ENCODE assay signal across 9 cellular contexts in the genomic region with DNA sequence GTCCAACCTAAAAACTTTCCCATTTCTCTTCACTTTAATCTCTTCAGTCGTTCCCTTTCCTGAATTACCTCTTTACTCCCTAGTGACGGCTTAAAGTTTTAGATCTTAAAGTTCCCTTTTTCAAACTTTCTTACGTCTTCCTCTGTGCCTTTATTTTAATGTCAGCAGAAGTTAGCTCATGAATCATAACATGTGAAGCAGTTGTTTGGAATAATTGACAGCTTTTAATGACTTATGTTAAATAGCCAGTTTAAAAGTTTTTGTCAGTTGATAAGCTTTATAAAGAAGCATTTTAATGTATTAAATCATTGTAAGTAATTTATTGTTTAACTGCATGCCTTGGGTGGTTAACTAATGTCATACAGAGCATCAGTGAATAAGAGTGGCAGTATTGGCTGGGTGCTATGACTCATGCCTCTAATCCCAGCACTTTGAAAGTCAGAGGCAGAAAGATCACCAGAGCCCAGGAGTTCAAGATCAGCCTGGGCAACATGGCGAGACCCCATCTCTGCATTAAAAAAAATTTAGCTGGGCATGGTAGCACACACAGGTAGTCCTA. TPM values are rescaled to one million over a fixed set of nuclear protein-coding genes. Genes with fewer than 3 reads are reported as not detected.
A peak's percentile ranks its signal among the peaks of the same experiment; 100 is the strongest.
DNase-seq lines count a peak whose midpoint lies in the region; ATAC-seq lines count a peak whose summit lies in the region.
"Had no signal": no experiment of that assay in that cellular context is flagged by ENCODE, and none has a peak within 500 bp of the region (broad histone marks: within the 10 kb centered on the region; RNA-seq: fewer than 3 reads in every experiment).

No MANE protein-coding gene starts in this region.

- intact Hi-C loops in activated CD4-positive, alpha-beta T cell treated with anti-CD3 and anti-CD28 coated beads, Interleukin-2, amount 10 ng/mL, durations not matched to agents 24 days and 14 days (cut with micrococcal nuclease), result loop anchor here (1.0 kb wide), 2 partner anchors 14 to 33 kb away; no protein-coding TSS in a partner anchor

- peak; percentile 74 for ATAC-seq in esophagus mucosa

- no peaks in the 10 kb centered on the region for H3K36me3 ChIP-seq in subcutaneous abdominal adipose tissue (ENCODE audit: control insufficient read depth in 5 of 5, insufficient read depth in 5 of 5, low read length in 5 of 5)

- peak overlapping the region in 2 of 5 donors; percentile 6 to 46 for H3K9ac ChIP-seq in subcutaneous abdominal adipose tissue (ENCODE audit: low read length in 5 of 5)

- peak overlapping the region; percentile 22 for H3K4me3 Mint-ChIP-seq in activated CD4-positive, alpha-beta T cell treated with anti-CD3 and anti-CD28 coated beads, Interleukin-2, amount 10 ng/mL, durations not matched to agents 24 days and 14 days

- no peaks in the 10 kb centered on the region for H3K27me3 ChIP-seq in subcutaneous abdominal adipose tissue (ENCODE audit: control insufficient read depth in 5 of 5, insufficient read depth in 4 of 5, low read length in 5 of 5)

- H3K27ac ChIP-seq in subcutaneous abdominal adipose tissue (ENCODE audit: low read depth, low read length), result peak overlapping the region; percentile 77
- H3K27ac ChIP-seq: HL-60 had no signal

- H3K4me1 Mint-ChIP-seq in activated CD4-positive, alpha-beta T cell treated with anti-CD3 and anti-CD28 coated beads, Interleukin-2, amount 10 ng/mL, durations not matched to agents 24 days and 14 days, result peaks cover 11% of the 10 kb centered on the region

- H3K9me3 ChIP-seq in subcutaneous abdominal adipose tissue (ENCODE audit: control insufficient read depth in 5 of 5, low read length in 5 of 5), result no peaks in the 10 kb centered on the region

- H3K4me1 ChIP-seq in subcutaneous abdominal adipose tissue (ENCODE audit: control insufficient read depth in 5 of 5, insufficient read depth in 5 of 5, low read length in 5 of 5), result peaks cover 2 to 61% (median 44%) of the 10 kb centered on the region in 5 donors

- H3K36me3 Mint-ChIP-seq in activated CD4-positive, alpha-beta T cell treated with anti-CD3 and anti-CD28 coated beads, Interleukin-2, amount 10 ng/mL, durations not matched to agents 24 days and 14 days (ENCODE audit: low read depth), result peaks cover 2% of the 10 kb centered on the region

- no peaks in the 10 kb centered on the region for H3K9me3 Mint-ChIP-seq in activated CD4-positive, alpha-beta T cell treated with anti-CD3 and anti-CD28 coated beads, Interleukin-2, amount 10 ng/mL, durations not matched to agents 24 days and 14 days

- H3K4me3 ChIP-seq in subcutaneous abdominal adipose tissue (ENCODE audit: low read depth in 1 of 5, low read length in 5 of 5), result no peak overlapping the region

- H3K27me3 Mint-ChIP-seq in activated CD4-positive, alpha-beta T cell treated with anti-CD3 and anti-CD28 coated beads, Interleukin-2, amount 10 ng/mL, durations not matched to agents 24 days and 14 days, result no peaks in the 10 kb centered on the region

- no peak for DNase-seq in activated CD4-positive, alpha-beta T cell treated with anti-CD3 and anti-CD28 coated beads, Interleukin-2, amount 10 ng/mL, durations not matched to agents 24 days and 14 days
- no peak for DNase-seq in activated CD4-positive, alpha-beta T cell treated with anti-CD3 and anti-CD28 coated beads for 4 hours
- DNase-seq in RPMI7951 (ENCODE audit: low read depth), result peak; percentile 37
- DNase-seq in NCI-H2227 (lab: John Stamatoyannopoulos, UW; ENCODE audit: unreplicated experiment), result no peak
- no peak for DNase-seq in D341Med (ENCODE audit: low spot score)
- DNase-seq in NCI-H82 treated with DMSO at 0.1 percent for 48 hours (lab: John Stamatoyannopoulos, UW; ENCODE audit: unreplicated experiment), result no peak

- H3K27ac Mint-ChIP-seq in activated CD4-positive, alpha-beta T cell treated with anti-CD3 and anti-CD28 coated beads, Interleukin-2, amount 10 ng/mL, durations not matched to agents 24 days and 14 days, result peak overlapping the region; percentile 73

RNA-seq across cellular contexts. Expression of a gene that starts 33.9 kb away (rescaled TPM):
- 17.3 and 18.5 TPM in 2 replicates for total RNA-seq in activated CD4-positive, alpha-beta T cell treated with anti-CD3 and anti-CD28 coated beads, Interleukin-2, amount 10 ng/mL, durations not matched to agents 24 days and 14 days
- 19.0 and 23.9 TPM in 2 replicates for total RNA-seq in RPMI7951 (2014; rRNA removed; shearing (Covaris generic))
- 12.5 TPM for total RNA-seq in esophagus mucosa
